20 cellular contexts compared by ENCODE assay signal in genomic region chr6:3872370-3872854, GRCh38. TPM values are rescaled to one million over a fixed set of nuclear protein-coding genes. Genes with fewer than 3 reads are reported as not detected.
DNase-seq lines count a peak whose midpoint lies in the region; ATAC-seq and TF ChIP-seq lines count a peak whose summit lies in the region.
"Had no signal": no experiment of that assay in that cellular context is flagged by ENCODE, and none has a peak within 500 bp of the region (broad histone marks: within the 10 kb centered on the region; RNA-seq: fewer than 3 reads in every experiment).

No MANE protein-coding gene starts in this region.

- no peaks in the 10 kb centered on the region for H3K9me3 ChIP-seq in WERI-Rb-1 (ENCODE audit: severe bottlenecking)
- H3K9me3 ChIP-seq: BE2C, MG63 had no signal

- no peaks in the 10 kb centered on the region for H3K9me3 Mint-ChIP-seq in progenitor cell of endocrine pancreas (ENCODE audit: low read depth)
- no peaks in the 10 kb centered on the region for H3K9me3 Mint-ChIP-seq in HFFc6
- H3K9me3 Mint-ChIP-seq: H9 had no signal

- H3K4me1 Mint-ChIP-seq in progenitor cell of endocrine pancreas (ENCODE audit: low read depth) (peaks cover 18% of the 10 kb centered on the region), HFFc6 (ENCODE audit: low read depth) (peaks cover 40% of the 10 kb centered on the region)

- H3K27me3 ChIP-seq in WERI-Rb-1 (ENCODE audit: insufficient read depth, low read depth, severe bottlenecking): no peaks in the 10 kb centered on the region
- H3K27me3 ChIP-seq: MG63 had no signal

- H3K27ac ChIP-seq in WERI-Rb-1: no peak overlapping the region

- H3K27me3 Mint-ChIP-seq in progenitor cell of endocrine pancreas (peaks cover 4% of the 10 kb centered on the region), HFFc6 (ENCODE audit: insufficient read depth) (no peaks in the 10 kb centered on the region; the same call in 1 of the 2 replicates)

- peak; percentile 5 for DNase-seq in G401 (ENCODE audit: low spot score)
- peak; percentile 6 for DNase-seq in WERI-Rb-1
- DNase-seq in islet precursor cell: peak; percentile 49
- no peak for DNase-seq in progenitor cell of endocrine pancreas (ENCODE audit: low spot score, unreplicated experiment)
- DNase-seq in HFFc6: no peak
- DNase-seq in nucleus accumbens (lab: John Stamatoyannopoulos, UW): no peak
- DNase-seq: BE2C, DMS79 treated with DMSO at 0.1 percent for 48 hours, H9, MG63, NCI-H1048, NCI-H1417 treated with DMSO at 0.1 percent for 48 hours, NCI-H187, NCI-H446 treated with DMSO at 0.1 percent for 48 hours, SHP77, SW 1271 had no signal

- no peak for ATAC-seq in SK-N-SH treated with all-trans-retinoic acid at 6 μM for 48 hours
- ATAC-seq: GM12878, K562 had no signal

- H3K4me3 ChIP-seq in WERI-Rb-1 (ENCODE audit: low read depth, low read length): no peak overlapping the region
- H3K4me3 ChIP-seq: GM12878, K562, MG63 had no signal

- H3K4me3 Mint-ChIP-seq in progenitor cell of endocrine pancreas (ENCODE audit: low read depth): no peak overlapping the region
- no peak overlapping the region for H3K4me3 Mint-ChIP-seq in HFFc6
- H3K4me3 Mint-ChIP-seq: H9 had no signal

- H3K36me3 ChIP-seq in WERI-Rb-1: no peaks in the 10 kb centered on the region
- H3K36me3 ChIP-seq: BE2C, MG63 had no signal

- H3K36me3 Mint-ChIP-seq in progenitor cell of endocrine pancreas (ENCODE audit: insufficient read depth) (no peaks in the 10 kb centered on the region), HFFc6 (ENCODE audit: low read depth) (no peaks in the 10 kb centered on the region)

- no peak for TF ChIP-seq CTCF in WERI-Rb-1 (IDR thresholded peaks at IDR 0.05; ENCODE audit: low read depth, low read length)
- no peak for TF ChIP-seq CTCF in progenitor cell of endocrine pancreas (IDR thresholded peaks at IDR 0.05; ENCODE audit: unreplicated experiment)
- no peak for TF ChIP-seq CTCF in HFFc6 (IDR thresholded peaks at IDR 0.05)

- in situ Hi-C loops in G401 (cut with HindIII; ENCODE audit: low sequenced_read_pairs): no loop called here

- H3K27ac Mint-ChIP-seq in progenitor cell of endocrine pancreas (peak overlapping the region; percentile 38), HFFc6 (no peak overlapping the region)
- H3K27ac Mint-ChIP-seq: H9 had no signal

TF ChIP-seq in SK-N-SH treated with all-trans-retinoic acid at 6 μM for 48 hours, 23 proteins besides CTCF, POLR2A, EP300 and RAD21:
- TF ChIP-seq, protein P1, sequence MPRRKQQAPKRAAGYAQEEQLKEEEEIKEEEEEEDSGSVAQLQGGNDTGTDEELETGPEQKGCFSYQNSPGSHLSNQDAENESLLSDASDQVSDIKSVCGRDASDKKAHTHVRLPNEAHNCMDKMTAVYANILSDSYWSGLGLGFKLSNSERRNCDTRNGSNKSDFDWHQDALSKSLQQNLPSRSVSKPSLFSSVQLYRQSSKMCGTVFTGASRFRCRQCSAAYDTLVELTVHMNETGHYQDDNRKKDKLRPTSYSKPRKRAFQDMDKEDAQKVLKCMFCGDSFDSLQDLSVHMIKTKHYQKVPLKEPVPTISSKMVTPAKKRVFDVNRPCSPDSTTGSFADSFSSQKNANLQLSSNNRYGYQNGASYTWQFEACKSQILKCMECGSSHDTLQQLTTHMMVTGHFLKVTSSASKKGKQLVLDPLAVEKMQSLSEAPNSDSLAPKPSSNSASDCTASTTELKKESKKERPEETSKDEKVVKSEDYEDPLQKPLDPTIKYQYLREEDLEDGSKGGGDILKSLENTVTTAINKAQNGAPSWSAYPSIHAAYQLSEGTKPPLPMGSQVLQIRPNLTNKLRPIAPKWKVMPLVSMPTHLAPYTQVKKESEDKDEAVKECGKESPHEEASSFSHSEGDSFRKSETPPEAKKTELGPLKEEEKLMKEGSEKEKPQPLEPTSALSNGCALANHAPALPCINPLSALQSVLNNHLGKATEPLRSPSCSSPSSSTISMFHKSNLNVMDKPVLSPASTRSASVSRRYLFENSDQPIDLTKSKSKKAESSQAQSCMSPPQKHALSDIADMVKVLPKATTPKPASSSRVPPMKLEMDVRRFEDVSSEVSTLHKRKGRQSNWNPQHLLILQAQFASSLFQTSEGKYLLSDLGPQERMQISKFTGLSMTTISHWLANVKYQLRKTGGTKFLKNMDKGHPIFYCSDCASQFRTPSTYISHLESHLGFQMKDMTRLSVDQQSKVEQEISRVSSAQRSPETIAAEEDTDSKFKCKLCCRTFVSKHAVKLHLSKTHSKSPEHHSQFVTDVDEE (CRISPR knock-in tag; IDR thresholded peaks at IDR 0.05): no peak
- TF ChIP-seq ESRRG (CRISPR knock-in tag; IDR thresholded peaks at IDR 0.05): no peak
- TF ChIP-seq ARNTL (CRISPR knock-in tag; IDR thresholded peaks at IDR 0.05; ENCODE audit: borderline replicate concordance, low read depth): no peak
- TF ChIP-seq ZNF8 (CRISPR knock-in tag; IDR thresholded peaks at IDR 0.05): no peak
- no peak for TF ChIP-seq TCF4 (CRISPR knock-in tag; IDR thresholded peaks at IDR 0.05; ENCODE audit: borderline replicate concordance)
- TF ChIP-seq ZFP3 (CRISPR knock-in tag; IDR thresholded peaks at IDR 0.05): no peak
- no peak for TF ChIP-seq CSDC2 (CRISPR knock-in tag; IDR thresholded peaks at IDR 0.05)
- no peak for TF ChIP-seq GLIS3 (CRISPR knock-in tag; IDR thresholded peaks at IDR 0.05)
- TF ChIP-seq ISL1 (CRISPR knock-in tag; IDR thresholded peaks at IDR 0.05): no peak
- no peak for TF ChIP-seq OSR1 (CRISPR knock-in tag; IDR thresholded peaks at IDR 0.05)
- no peak for TF ChIP-seq SNAI2 (CRISPR knock-in tag; IDR thresholded peaks at IDR 0.05)
- no peak for TF ChIP-seq ZC3H10 (CRISPR knock-in tag; IDR thresholded peaks at IDR 0.05)

RNA-seq across cellular contexts. Expression of gene FAM50B, which starts 23.2 kb away (rescaled TPM):
- not detected in 2 replicates for total RNA-seq in G401 (2014; rRNA removed; shearing (Covaris generic))
- total RNA-seq in progenitor cell of endocrine pancreas: 2.8 and 3.2 TPM in 2 replicates
- total RNA-seq in HFFc6 (2021; fragmentation: NEBNext Ultra II Directional; extraction: Animal tissue kit (Norgen Biotek cat#: 25700)): 10 to 100 TPM in 3 of 6 experiments, 1 to 10 TPM in 3; 8.0 to 11.7 (median 10.2) TPM
- total RNA-seq: OCI-LY7 had no signal

Comparison
In these comparisons a context has a peak if more than half of its experiments do, and no peak if none do; other contexts are left out.
1. DNase-seq: peak in G401 (single experiment), WERI-Rb-1 (single experiment) and islet precursor cell (single experiment); none in progenitor cell of endocrine pancreas (single experiment), HFFc6 (single experiment) and nucleus accumbens (0 of 56).